ENCODE assay signal across 1 cellular context in the genomic region with DNA sequence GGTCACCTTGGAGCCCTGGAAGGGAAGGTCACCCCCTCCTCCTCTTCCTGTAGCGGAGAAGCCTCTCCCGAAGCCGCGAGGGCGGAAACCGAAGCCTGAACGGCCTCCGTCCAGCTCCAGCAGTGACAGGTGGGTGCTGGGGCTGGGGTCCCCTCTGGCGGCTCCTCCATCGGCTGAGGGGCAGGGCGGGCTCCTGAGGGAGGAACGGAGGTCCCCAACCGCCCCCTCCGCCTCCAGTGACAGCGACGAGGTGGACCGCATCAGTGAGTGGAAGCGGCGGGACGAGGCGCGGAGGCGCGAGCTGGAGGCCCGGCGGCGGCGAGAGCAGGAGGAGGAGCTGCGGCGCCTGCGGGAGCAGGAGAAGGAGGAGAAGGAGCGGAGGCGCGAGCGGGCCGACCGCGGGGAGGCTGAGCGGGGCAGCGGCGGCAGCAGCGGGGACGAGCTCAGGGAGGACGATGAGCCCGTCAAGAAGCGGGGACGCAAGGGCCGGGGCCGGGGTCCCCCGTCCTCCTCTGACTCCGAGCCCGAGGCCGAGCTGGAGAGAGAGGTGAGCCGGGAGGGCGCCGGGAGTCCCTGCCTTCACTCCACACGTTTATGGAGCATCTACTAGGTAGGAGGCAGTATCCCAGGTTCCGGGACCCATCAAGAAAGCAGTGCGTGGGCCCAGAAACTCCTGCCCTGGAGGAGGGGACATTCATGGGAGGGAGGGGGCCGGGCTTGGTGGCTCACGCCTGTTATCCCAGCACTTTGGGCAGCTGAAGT.
A peak's percentile ranks its signal among the peaks of the same experiment; 100 is the strongest.
TF ChIP-seq lines count a peak whose summit lies in the region.

No MANE protein-coding gene starts in this region.

TF ChIP-seq in K562, 482 proteins besides CTCF, POLR2A, EP300 and RAD21:
- TF ChIP-seq ZBTB33 (CRISPR knock-in tag; IDR thresholded peaks at IDR 0.05), result peak; percentile 76
- TF ChIP-seq POLR2B (IDR thresholded peaks at IDR 0.05; ENCODE audit: low read depth, partially characterized antibody), result no peak
